In genomic region chr3:105564546-105565288, GRCh38 we compare ENCODE assay signal across 19 cellular contexts.
"Had no signal": no experiment of that assay in that cellular context is flagged by ENCODE, and none has a peak within 500 bp of the region (broad histone marks: within the 10 kb centered on the region; RNA-seq: fewer than 3 reads in every experiment).

No MANE protein-coding gene starts in this region.

- DNase-seq: activated B cell treated with CpG ODN at 0.5 μM for 24 hours; activated CD4-positive, alpha-beta T cell treated with anti-CD3 and anti-CD28 coated beads for 4 hours; activated CD4-positive, alpha-beta T cell treated with anti-CD3 and anti-CD28 coated beads, Interleukin-2, amount 50 U/mL, for 48 hours; activated CD8-positive, alpha-beta memory T cell treated with anti-CD3 and anti-CD28 coated beads, Interleukin-2, amount 50 U/mL, for 48 hours; activated naive CD4-positive, alpha-beta T cell treated with Interleukin-2 at 50 U/mL for 16 hours; activated T-cell treated with anti-CD3 and anti-CD28 coated beads, Interleukin-2, amount 50 U/mL, for 48 hours; body of pancreas; effector CD4-positive, alpha-beta T cell; lower lobe of right lung; mesendoderm; naive thymus-derived CD8-positive, alpha-beta T cell; stimulated activated CD4-positive, alpha-beta T cell treated with anti-CD3 and anti-CD28 coated beads, Interleukin-15, amount 100 ng/mL, for 24 hours; stimulated activated naive B cell treated with anti-CD40 and anti-IgM and Interleukin-4, amounts not matched to agents 10 μg/mL and 1 μg/mL and 100 μg/mL, for 72 hours; T-helper 9 cell; testis had no signal

- FAIRE-seq: endometrium, keratinocyte had no signal

- ATAC-seq: body of pancreas; heart left ventricle; lower lobe of right lung; naive thymus-derived CD8-positive, alpha-beta T cell; sciatic nerve; stimulated activated naive B cell treated with anti-CD40 and anti-IgM and Interleukin-4, amounts not matched to agents 10 μg/mL and 1 μg/mL and 100 μg/mL, for 72 hours had no signal
